ENCODE assay signal across 28 cellular contexts in the genomic region with DNA sequence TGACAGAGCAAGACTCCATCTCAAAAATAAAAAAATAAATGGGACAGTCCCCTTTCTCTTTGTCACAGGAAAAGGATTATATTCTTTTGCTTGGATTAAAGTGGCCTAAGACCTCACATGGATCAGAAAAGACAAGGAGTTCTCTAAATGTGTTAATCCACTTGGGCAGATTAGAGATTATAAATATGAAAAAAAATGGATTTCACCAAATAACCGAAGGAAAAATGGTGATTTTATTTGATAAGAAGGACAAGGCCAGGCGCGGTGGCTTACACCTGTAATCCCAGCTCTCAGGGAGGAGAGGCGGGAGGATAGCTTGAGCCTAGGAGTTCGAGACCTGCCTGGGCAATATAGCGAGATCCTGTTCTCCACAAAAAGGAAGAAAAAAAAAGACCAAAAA. TPM values are rescaled to one million over a fixed set of nuclear protein-coding genes. Genes with fewer than 3 reads are reported as not detected.
DNase-seq lines count a peak whose midpoint lies in the region; ATAC-seq, FAIRE-seq and TF ChIP-seq lines count a peak whose summit lies in the region.
"Had no signal": no experiment of that assay in that cellular context is flagged by ENCODE, and none has a peak within 500 bp of the region (broad histone marks: within the 10 kb centered on the region; RNA-seq: fewer than 3 reads in every experiment).

No MANE protein-coding gene starts in this region.

- no peak for FAIRE-seq in D721Med (lab: Jason Lieb, UNC)
- FAIRE-seq: astrocyte, GM18507, islet of Langerhans had no signal

- no peak for DNase-seq in activated T-cell treated with anti-CD3 and anti-CD28 coated beads, Interleukin-2, amount 50 U/mL, for 24 hours
- no peak for DNase-seq in activated T-cell treated with anti-CD3 and anti-CD28 coated beads, Interleukin-2, amount 50 U/mL, for 4 hours
- DNase-seq in D721Med (ENCODE audit: insufficient read length, low spot score) (peak; percentile 55), SIG-M5 (lab: John Stamatoyannopoulos, UW) (no peak)
- DNase-seq in natural killer cell treated with Interleukin-12 subunit alpha and Interleukin-12 subunit beta and Interleukin-15 and Interleukin-18, amount 100 ng/mL, for 72 hours (ENCODE audit: low spot score): no peak
- DNase-seq: activated effector memory CD4-positive, alpha-beta T cell treated with anti-CD3 and anti-CD28 coated beads, Interleukin-2, amount 50 U/mL, for 16 hours; C1 segment of cervical spinal cord; DMS53; gastrocnemius medialis; GDM1; H9; hypothalamus; left ventricle myocardium superior; midbrain; NCI-H1105; NCI-H446 treated with DMSO at 0.1 percent for 48 hours; PC-9; SHP77 treated with DMSO at 0.1 percent for 48 hours; sigmoid colon; testis had no signal

- peak overlapping the region; percentile 91 for H3K27ac Mint-ChIP-seq in activated T-cell treated with anti-CD3 and anti-CD28 coated beads, Interleukin-2, amount 50 U/mL, for 24 hours
- peak overlapping the region; percentile 91 for H3K27ac Mint-ChIP-seq in activated naive CD8-positive, alpha-beta T cell
- peak overlapping the region; percentile 83 to 85 for H3K27ac Mint-ChIP-seq in natural killer cell treated with Interleukin-12 subunit alpha and Interleukin-12 subunit beta and Interleukin-15 and Interleukin-18, amount 100 ng/mL, for 72 hours

- peaks cover 56% of the 10 kb centered on the region for H3K4me1 Mint-ChIP-seq in activated T-cell treated with anti-CD3 and anti-CD28 coated beads, Interleukin-2, amount 50 U/mL, for 24 hours (ENCODE audit: low read depth)
- peaks cover 63% of the 10 kb centered on the region for H3K4me1 Mint-ChIP-seq in activated T-cell treated with anti-CD3 and anti-CD28 coated beads, Interleukin-2, amount 50 U/mL, for 4 hours (ENCODE audit: low read depth)
- peaks cover 61% of the 10 kb centered on the region for H3K4me1 Mint-ChIP-seq in activated naive CD8-positive, alpha-beta T cell (ENCODE audit: low read depth)
- H3K4me1 Mint-ChIP-seq in natural killer cell treated with Interleukin-12 subunit alpha and Interleukin-12 subunit beta and Interleukin-15 and Interleukin-18, amount 100 ng/mL, for 72 hours (ENCODE audit: low read depth in 2 of 2): peaks cover 31 to 39% of the 10 kb centered on the region in 2 donors
- H3K4me1 Mint-ChIP-seq: neural crest cell had no signal

- H3K9me3 Mint-ChIP-seq in activated T-cell treated with anti-CD3 and anti-CD28 coated beads, Interleukin-2, amount 50 U/mL, for 24 hours: no peaks in the 10 kb centered on the region
- no peaks in the 10 kb centered on the region for H3K9me3 Mint-ChIP-seq in activated T-cell treated with anti-CD3 and anti-CD28 coated beads, Interleukin-2, amount 50 U/mL, for 4 hours
- H3K9me3 Mint-ChIP-seq in activated naive CD8-positive, alpha-beta T cell (ENCODE audit: low read depth): no peaks in the 10 kb centered on the region
- H3K9me3 Mint-ChIP-seq in natural killer cell treated with Interleukin-12 subunit alpha and Interleukin-12 subunit beta and Interleukin-15 and Interleukin-18, amount 100 ng/mL, for 72 hours: no peaks in the 10 kb centered on the region
- H3K9me3 Mint-ChIP-seq: H9, neural crest cell had no signal

- peaks cover 84% of the 10 kb centered on the region for H3K36me3 Mint-ChIP-seq in activated T-cell treated with anti-CD3 and anti-CD28 coated beads, Interleukin-2, amount 50 U/mL, for 24 hours (ENCODE audit: low read depth)
- peaks cover 38% of the 10 kb centered on the region for H3K36me3 Mint-ChIP-seq in activated T-cell treated with anti-CD3 and anti-CD28 coated beads, Interleukin-2, amount 50 U/mL, for 4 hours (ENCODE audit: insufficient read depth)
- H3K36me3 Mint-ChIP-seq in activated naive CD8-positive, alpha-beta T cell: peaks cover 6% of the 10 kb centered on the region
- peaks cover 31% of the 10 kb centered on the region for H3K36me3 Mint-ChIP-seq in natural killer cell treated with Interleukin-12 subunit alpha and Interleukin-12 subunit beta and Interleukin-15 and Interleukin-18, amount 100 ng/mL, for 72 hours

- ATAC-seq in activated T-cell treated with anti-CD3 and anti-CD28 coated beads, Interleukin-2, amount 50 U/mL, for 4 hours: no peak
- no peak for ATAC-seq in natural killer cell treated with Interleukin-12 subunit alpha and Interleukin-12 subunit beta and Interleukin-15 and Interleukin-18, amount 100 ng/mL, for 72 hours
- ATAC-seq in GM21515 (IDR thresholded peaks at IDR 0.05; ENCODE audit: unreplicated experiment) (no peak), GM21717 (IDR thresholded peaks at IDR 0.05; ENCODE audit: unreplicated experiment) (no peak)
- ATAC-seq: gastrocnemius medialis, left ventricle myocardium superior had no signal

- no peak for TF ChIP-seq CTCF in D721Med (IDR thresholded peaks at IDR 0.05; ENCODE audit: insufficient read depth, missing control alignments)

- no peak overlapping the region for H3K4me3 Mint-ChIP-seq in activated T-cell treated with anti-CD3 and anti-CD28 coated beads, Interleukin-2, amount 50 U/mL, for 24 hours
- no peak overlapping the region for H3K4me3 Mint-ChIP-seq in activated T-cell treated with anti-CD3 and anti-CD28 coated beads, Interleukin-2, amount 50 U/mL, for 4 hours
- peak overlapping the region; percentile 60 for H3K4me3 Mint-ChIP-seq in activated naive CD8-positive, alpha-beta T cell
- peak overlapping the region; percentile 15 for H3K4me3 Mint-ChIP-seq in natural killer cell treated with Interleukin-12 subunit alpha and Interleukin-12 subunit beta and Interleukin-15 and Interleukin-18, amount 100 ng/mL, for 72 hours
- H3K4me3 Mint-ChIP-seq: H9, neural crest cell had no signal

- H3K27me3 Mint-ChIP-seq in activated T-cell treated with anti-CD3 and anti-CD28 coated beads, Interleukin-2, amount 50 U/mL, for 24 hours: no peaks in the 10 kb centered on the region
- no peaks in the 10 kb centered on the region for H3K27me3 Mint-ChIP-seq in activated T-cell treated with anti-CD3 and anti-CD28 coated beads, Interleukin-2, amount 50 U/mL, for 4 hours (ENCODE audit: low read depth)
- H3K27me3 Mint-ChIP-seq in activated naive CD8-positive, alpha-beta T cell: no peaks in the 10 kb centered on the region
- no peaks in the 10 kb centered on the region for H3K27me3 Mint-ChIP-seq in natural killer cell treated with Interleukin-12 subunit alpha and Interleukin-12 subunit beta and Interleukin-15 and Interleukin-18, amount 100 ng/mL, for 72 hours

RNA-seq across cellular contexts. Expression of a gene that starts 21.8 kb away (rescaled TPM):
- total RNA-seq in activated T-cell treated with anti-CD3 and anti-CD28 coated beads, Interleukin-2, amount 50 U/mL, for 4 hours: 10 to 100 TPM; 30.8 to 36.1 (median 32.3) TPM
- total RNA-seq in natural killer cell treated with Interleukin-12 subunit alpha and Interleukin-12 subunit beta and Interleukin-15 and Interleukin-18, amount 100 ng/mL, for 72 hours: 10 to 100 TPM; 74.9 to 86.0 TPM

RNA-seq across cellular contexts. Expression of a gene that starts 53.8 kb away (rescaled TPM):
- not detected for total RNA-seq in activated T-cell treated with anti-CD3 and anti-CD28 coated beads, Interleukin-2, amount 50 U/mL, for 4 hours
- total RNA-seq in natural killer cell treated with Interleukin-12 subunit alpha and Interleukin-12 subunit beta and Interleukin-15 and Interleukin-18, amount 100 ng/mL, for 72 hours: under 1 TPM in 1 of 2 donors, not detected in 1; 0.39 TPM
- total RNA-seq: activated CD8-positive, alpha-beta memory T cell treated with anti-CD3 and anti-CD28 coated beads for 36 hours; astrocyte; gastrocnemius medialis; left ventricle myocardium superior; neural crest cell; PC-9 had no signal

Comparison
In these comparisons a context has a peak if more than half of its experiments do, and no peak if none do; other contexts are left out.
1. H3K4me3 Mint-ChIP-seq: peak in activated naive CD8-positive, alpha-beta T cell (single experiment) and natural killer cell treated with Interleukin-12 subunit alpha and Interleukin-12 subunit beta and Interleukin-15 and Interleukin-18, amount 100 ng/mL, for 72 hours (single experiment); none in activated T-cell treated with anti-CD3 and anti-CD28 coated beads, Interleukin-2, amount 50 U/mL, for 24 hours (single experiment) and activated T-cell treated with anti-CD3 and anti-CD28 coated beads, Interleukin-2, amount 50 U/mL, for 4 hours (single experiment).
2. Peak in every context shown above with its lines, with median percentiles within 50 percentile points of each other: H3K27ac Mint-ChIP-seq.